ENCODE assay signal across 20 cellular contexts in genomic region chr6:39995633-39996032, GRCh38.
DNase-seq lines count a peak whose midpoint lies in the region; TF ChIP-seq lines count a peak whose summit lies in the region.
"Had no signal": no experiment of that assay in that cellular context is flagged by ENCODE, and none has a peak within 500 bp of the region (broad histone marks: within the 10 kb centered on the region; RNA-seq: fewer than 3 reads in every experiment).

No MANE protein-coding gene starts in this region.

- H3K27ac Mint-ChIP-seq in osteocyte (ENCODE audit: unreplicated experiment), result no peak overlapping the region
- H3K27ac Mint-ChIP-seq: CD4-positive, CD25-positive, alpha-beta regulatory T cell; CD8-positive, alpha-beta memory T cell; HFFc6 had no signal

- no peaks in the 10 kb centered on the region for H4K20me1 ChIP-seq in OCI-LY3 (ENCODE audit: insufficient read depth, low read length)

- H3K4me2 ChIP-seq in OCI-LY3 (ENCODE audit: low read length), result peak overlapping the region; percentile 67

- H3K27me3 ChIP-seq in OCI-LY3 (ENCODE audit: low read depth, low read length) (no peaks in the 10 kb centered on the region), esophagus squamous epithelium (no peaks in the 10 kb centered on the region)

- DNase-seq in esophagus squamous epithelium (lab: John Stamatoyannopoulos, UW) (no peak), osteocyte (ENCODE audit: extremely low spot score, unreplicated experiment) (peak; percentile 13), NCI-H748 (lab: John Stamatoyannopoulos, UW; ENCODE audit: unreplicated experiment) (no peak), SHP77 (lab: John Stamatoyannopoulos, UW) (no peak), cerebellum (ENCODE audit: low spot score) (no peak)
- DNase-seq: ACHN; BE2C; C1 segment of cervical spinal cord; CD4-positive, CD25-positive, alpha-beta regulatory T cell; CD8-positive, alpha-beta memory T cell; COR-L47; DMS 273 treated with DMSO at 0.1 percent for 48 hours; DMS53; DND-41; EL; GOT3; H7; HFFc6 had no signal

- TF ChIP-seq CTCF in OCI-LY3 (IDR thresholded peaks at IDR 0.05; ENCODE audit: low read depth, low read length) (no peak), esophagus squamous epithelium (IDR thresholded peaks at IDR 0.05) (no peak), osteocyte (IDR thresholded peaks at IDR 0.05) (no peak)

- no peak overlapping the region for H3K4me3 Mint-ChIP-seq in osteocyte (ENCODE audit: unreplicated experiment)
- H3K4me3 Mint-ChIP-seq: CD4-positive, CD25-positive, alpha-beta regulatory T cell; CD8-positive, alpha-beta memory T cell; HFFc6 had no signal

- H3K4me3 ChIP-seq in OCI-LY3 (ENCODE audit: low read length), result peak overlapping the region; percentile 51
- no peak overlapping the region for H3K4me3 ChIP-seq in esophagus squamous epithelium
- H3K4me3 ChIP-seq: GM12878 had no signal

- H3K36me3 Mint-ChIP-seq in osteocyte (ENCODE audit: unreplicated experiment), result peaks cover 2% of the 10 kb centered on the region
- H3K36me3 Mint-ChIP-seq: CD4-positive, CD25-positive, alpha-beta regulatory T cell had no signal

- H3K9me3 ChIP-seq in OCI-LY3 (ENCODE audit: insufficient read depth, low read length), result peaks cover 9% of the 10 kb centered on the region; the same call in 1 of the 2 replicates
- peaks cover 0 to 47% (median 13%) of the 10 kb centered on the region in 3 donors for H3K9me3 ChIP-seq in esophagus squamous epithelium
- H3K9me3 ChIP-seq: BE2C had no signal

- H3K9me3 Mint-ChIP-seq in osteocyte (ENCODE audit: unreplicated experiment), result peaks cover 26% of the 10 kb centered on the region

- peak overlapping the region; percentile 98 for H3K27ac ChIP-seq in OCI-LY3 (ENCODE audit: low read length)
- peak overlapping the region in 3 of 4 donors; percentile 58 to 81 (median 71) for H3K27ac ChIP-seq in esophagus squamous epithelium

- peak overlapping the region; percentile 87 for H3K9ac ChIP-seq in OCI-LY3 (ENCODE audit: low read length)

- H3K36me3 ChIP-seq in OCI-LY3 (replicated peaks; ENCODE audit: low read depth, low read length) (peaks cover 47% of the 10 kb centered on the region), esophagus squamous epithelium (no peaks in the 10 kb centered on the region)
- H3K36me3 ChIP-seq: BE2C had no signal

- no peaks in the 10 kb centered on the region for H3K27me3 Mint-ChIP-seq in osteocyte (ENCODE audit: unreplicated experiment)
- H3K27me3 Mint-ChIP-seq: CD4-positive, CD25-positive, alpha-beta regulatory T cell had no signal

- H3K4me1 ChIP-seq in OCI-LY3 (ENCODE audit: low read length) (peaks cover 97% of the 10 kb centered on the region), esophagus squamous epithelium (peaks cover 0 to 72% (median 0%) of the 10 kb centered on the region in 3 donors)
- H3K4me1 ChIP-seq: BE2C had no signal

- no peak for TF ChIP-seq POLR2A in esophagus squamous epithelium (IDR thresholded peaks at IDR 0.05)

- no peaks in the 10 kb centered on the region for H3K4me1 Mint-ChIP-seq in osteocyte (ENCODE audit: unreplicated experiment)
- H3K4me1 Mint-ChIP-seq: CD4-positive, CD25-positive, alpha-beta regulatory T cell; CD8-positive, alpha-beta memory T cell had no signal

- intact Hi-C loops in esophagus squamous epithelium (cut with DNase I), result no loop called here

- WGBS in esophagus squamous epithelium, 2 donors, result 69 to 74% methylated on average over 2 to 4 of the region's 4 CpGs

- H3K79me2 ChIP-seq in OCI-LY3 (ENCODE audit: low read length), result peaks cover 29% of the 10 kb centered on the region

- no peak overlapping the region for H2AFZ ChIP-seq in OCI-LY3 (ENCODE audit: low read depth, low read length)
